Comparison of ENCODE assay signal across 24 cellular contexts in the genomic region with DNA sequence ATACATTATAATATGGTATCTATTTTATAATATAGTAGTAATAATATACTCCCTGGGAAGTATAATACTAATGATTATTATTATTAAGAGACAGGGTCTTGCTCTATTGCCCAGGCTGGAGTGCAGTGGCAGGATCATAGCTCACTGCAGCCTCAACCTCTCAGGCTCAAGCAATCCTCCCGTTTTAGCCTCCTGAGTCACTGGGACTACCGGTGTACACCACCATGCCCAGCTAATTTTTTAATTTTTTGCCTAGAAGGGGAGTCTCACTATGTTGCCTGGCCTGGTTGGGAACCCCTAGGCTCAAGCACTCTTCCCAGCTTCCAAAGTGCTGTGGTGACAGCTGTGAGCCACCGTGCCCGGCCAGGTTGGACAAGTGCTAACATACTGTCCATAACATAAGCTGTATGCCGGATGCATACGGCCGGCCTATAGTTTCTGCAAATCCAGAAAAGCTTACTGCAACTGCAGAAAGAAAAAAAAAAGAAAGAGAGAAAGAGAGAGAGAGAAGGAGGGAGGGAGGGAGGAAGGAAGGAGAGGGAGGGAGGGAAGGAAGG.
DNase-seq lines count a peak whose midpoint lies in the region; ATAC-seq and TF ChIP-seq lines count a peak whose summit lies in the region.
"Had no signal": no experiment of that assay in that cellular context is flagged by ENCODE, and none has a peak within 500 bp of the region (broad histone marks: within the 10 kb centered on the region; RNA-seq: fewer than 3 reads in every experiment).

No MANE protein-coding gene starts in this region.

- no peak overlapping the region for H2AFZ ChIP-seq in MM.1S (ENCODE audit: low read length)
- no peak overlapping the region for H2AFZ ChIP-seq in PC-3 (ENCODE audit: low read length)
- H2AFZ ChIP-seq: GM23338 had no signal

- CTCF ChIA-PET in activated CD8-positive, alpha-beta T cell treated with anti-CD3 and anti-CD28 coated beads for 36 hours (lab: Charles Lee), result no interaction called here
- CTCF ChIA-PET in activated CD8-positive, alpha-beta T cell treated with anti-CD3 and anti-CD28 coated beads, Interleukin-2, amount 10 ng/mL, durations not matched to agents 7 days and 5 days (lab: Charles Lee), result no interaction called here
- CTCF ChIA-PET in PC-3 (lab: Charles Lee), result no interaction called here

- H3K79me2 ChIP-seq in MM.1S (ENCODE audit: low read length) (no peaks in the 10 kb centered on the region), PC-3 (ENCODE audit: low read length) (no peaks in the 10 kb centered on the region)

- H3K27ac Mint-ChIP-seq in activated CD8-positive, alpha-beta T cell treated with anti-CD3 and anti-CD28 coated beads for 36 hours, result no peak overlapping the region
- no peak overlapping the region for H3K27ac Mint-ChIP-seq in activated CD8-positive, alpha-beta T cell treated with anti-CD3 and anti-CD28 coated beads, Interleukin-2, amount 10 ng/mL, durations not matched to agents 7 days and 5 days
- H3K27ac Mint-ChIP-seq in CD14-positive monocyte, result peak overlapping the region in 1 of 7 donors; percentile 66
- H3K27ac Mint-ChIP-seq: CD4-positive, alpha-beta T cell; GM23338; H9 had no signal

- in situ Hi-C loops in KBM-7 (cut with MboI; ENCODE audit: low pct_unique_long_range_greater_than_20kb, low sequenced_read_pairs), result no loop called here

- POLR2A ChIA-PET in activated CD8-positive, alpha-beta T cell treated with anti-CD3 and anti-CD28 coated beads for 36 hours (lab: Charles Lee), result no interaction called here
- POLR2A ChIA-PET in activated CD8-positive, alpha-beta T cell treated with anti-CD3 and anti-CD28 coated beads, Interleukin-2, amount 10 ng/mL, durations not matched to agents 7 days and 5 days (lab: Charles Lee), result no interaction called here
- POLR2A ChIA-PET in PC-3 (lab: Charles Lee; ENCODE audit: unreplicated experiment), result no interaction called here

- BruUV-seq in PC-3 (replicated peaks; lab: Mats Ljungman, UMichigan), result no TSS peak

- peak; percentile 39 for ATAC-seq in activated CD8-positive, alpha-beta T cell treated with anti-CD3 and anti-CD28 coated beads for 36 hours
- no peak for ATAC-seq in activated CD8-positive, alpha-beta T cell treated with anti-CD3 and anti-CD28 coated beads, Interleukin-2, amount 10 ng/mL, durations not matched to agents 7 days and 5 days
- no peak for ATAC-seq in PC-3
- ATAC-seq: GM23338 had no signal

- DNase-seq in activated CD8-positive, alpha-beta T cell treated with anti-CD3 and anti-CD28 coated beads for 36 hours, result peak; percentile 22
- DNase-seq in activated CD8-positive, alpha-beta T cell treated with anti-CD3 and anti-CD28 coated beads, Interleukin-2, amount 10 ng/mL, durations not matched to agents 7 days and 5 days, result no peak
- peak; percentile 3 for DNase-seq in CD14-positive monocyte (ENCODE audit: low spot score)
- DNase-seq in KBM-7, result peak; percentile 45
- peak; percentile 21 for DNase-seq in left kidney (ENCODE audit: low read depth, low spot score)
- no peak for DNase-seq in MM.1S
- DNase-seq in PC-3, result no peak
- DNase-seq: CD4-positive, alpha-beta T cell; DMS53; H9; NCI-H1048; NCI-H1436; NCI-H187; NCI-H2081 treated with DMSO at 0.1 percent for 48 hours; NCI-H2171; NCI-H226; NCI-H510A; NCI-H69; Peyer's patch; SIG-M5 had no signal

- H3K27ac ChIP-seq in MM.1S (ENCODE audit: low read length) (no peak overlapping the region), PC-3 (ENCODE audit: low read length) (no peak overlapping the region)
- H3K27ac ChIP-seq: BLaER1, KMS-11, Peyer's patch, SK-N-MC had no signal

- no peaks in the 10 kb centered on the region for H3K9me3 ChIP-seq in MM.1S (replicated peaks; ENCODE audit: insufficient read depth, low read length)
- H3K9me3 ChIP-seq in PC-3 (ENCODE audit: low read length), result no peaks in the 10 kb centered on the region
- H3K9me3 ChIP-seq: Peyer's patch had no signal

- intact Hi-C loops in activated CD8-positive, alpha-beta T cell treated with anti-CD3 and anti-CD28 coated beads for 36 hours (cut with micrococcal nuclease), result no loop called here
- intact Hi-C loops in CD14-positive monocyte (cut with micrococcal nuclease) (no loop called here), PC-3 (cut with micrococcal nuclease) (no loop called here)

- H3K9ac ChIP-seq in MM.1S (ENCODE audit: low read length) (no peak overlapping the region), PC-3 (ENCODE audit: low read length) (no peak overlapping the region)
- H3K9ac ChIP-seq: BLaER1, KMS-11 had no signal

- H3F3A ChIP-seq in MM.1S (ENCODE audit: insufficient read depth, low read length) (no peaks in the 10 kb centered on the region), PC-3 (ENCODE audit: low read length, unreplicated experiment) (no peaks in the 10 kb centered on the region)

- no peaks in the 10 kb centered on the region for H4K20me1 ChIP-seq in MM.1S (ENCODE audit: insufficient read depth, low read length)
- H4K20me1 ChIP-seq in PC-3 (ENCODE audit: low read length), result no peaks in the 10 kb centered on the region
- H4K20me1 ChIP-seq: BLaER1 had no signal

- H3K9me2 ChIP-seq in MM.1S (replicated peaks; ENCODE audit: insufficient read depth, low read length) (no peaks in the 10 kb centered on the region), PC-3 (replicated peaks; ENCODE audit: low read length) (no peaks in the 10 kb centered on the region)

- H3K4me1 ChIP-seq in MM.1S (ENCODE audit: low read length) (no peaks in the 10 kb centered on the region), PC-3 (ENCODE audit: insufficient read depth, low read length) (no peaks in the 10 kb centered on the region)
- H3K4me1 ChIP-seq: BLaER1, Peyer's patch had no signal

- no peaks in the 10 kb centered on the region for H3K9me3 Mint-ChIP-seq in activated CD8-positive, alpha-beta T cell treated with anti-CD3 and anti-CD28 coated beads for 36 hours
- peaks cover 2% of the 10 kb centered on the region for H3K9me3 Mint-ChIP-seq in activated CD8-positive, alpha-beta T cell treated with anti-CD3 and anti-CD28 coated beads, Interleukin-2, amount 10 ng/mL, durations not matched to agents 7 days and 5 days (ENCODE audit: insufficient read depth)
- H3K9me3 Mint-ChIP-seq in CD14-positive monocyte, result peaks cover 15 to 55% (median 25%) of the 10 kb centered on the region in 7 donors
- H3K9me3 Mint-ChIP-seq: H9 had no signal

- TF ChIP-seq CTCF in activated CD8-positive, alpha-beta T cell treated with anti-CD3 and anti-CD28 coated beads for 36 hours (IDR thresholded peaks at IDR 0.05), result no peak
- TF ChIP-seq CTCF in CD14-positive monocyte (IDR thresholded peaks at IDR 0.05) (no peak), MM.1S (IDR thresholded peaks at IDR 0.05; ENCODE audit: low read length) (no peak), PC-3 (conservative IDR thresholded peaks at IDR 0.05; ENCODE audit: low read depth, low read length) (no peak)

- H3K27me3 ChIP-seq in MM.1S (replicated peaks; ENCODE audit: insufficient read depth, low read length) (no peaks in the 10 kb centered on the region; the same call in 1 of the 2 replicates), PC-3 (ENCODE audit: low read length) (peaks cover 21% of the 10 kb centered on the region)
- H3K27me3 ChIP-seq: BLaER1, Peyer's patch had no signal

- no peaks in the 10 kb centered on the region for H3K36me3 Mint-ChIP-seq in activated CD8-positive, alpha-beta T cell treated with anti-CD3 and anti-CD28 coated beads for 36 hours (ENCODE audit: low read depth)
- H3K36me3 Mint-ChIP-seq in activated CD8-positive, alpha-beta T cell treated with anti-CD3 and anti-CD28 coated beads, Interleukin-2, amount 10 ng/mL, durations not matched to agents 7 days and 5 days (ENCODE audit: low read depth), result no peaks in the 10 kb centered on the region
- H3K36me3 Mint-ChIP-seq in CD14-positive monocyte, result no peaks in the 10 kb centered on the region

- peaks cover 3% of the 10 kb centered on the region for H3K27me3 Mint-ChIP-seq in activated CD8-positive, alpha-beta T cell treated with anti-CD3 and anti-CD28 coated beads for 36 hours
- no peaks in the 10 kb centered on the region for H3K27me3 Mint-ChIP-seq in activated CD8-positive, alpha-beta T cell treated with anti-CD3 and anti-CD28 coated beads, Interleukin-2, amount 10 ng/mL, durations not matched to agents 7 days and 5 days (ENCODE audit: low read depth)
- H3K27me3 Mint-ChIP-seq in CD14-positive monocyte (ENCODE audit: low read depth in 3 of 3), result peaks cover 0 to 2% (median 0%) of the 10 kb centered on the region in 3 donors
- H3K27me3 Mint-ChIP-seq: CD4-positive, alpha-beta T cell had no signal

- no peak overlapping the region for H3K4me3 Mint-ChIP-seq in activated CD8-positive, alpha-beta T cell treated with anti-CD3 and anti-CD28 coated beads for 36 hours
- no peak overlapping the region for H3K4me3 Mint-ChIP-seq in activated CD8-positive, alpha-beta T cell treated with anti-CD3 and anti-CD28 coated beads, Interleukin-2, amount 10 ng/mL, durations not matched to agents 7 days and 5 days
- H3K4me3 Mint-ChIP-seq in CD14-positive monocyte, result no peak overlapping the region
- H3K4me3 Mint-ChIP-seq: CD4-positive, alpha-beta T cell; GM23338; H9 had no signal

- H3K4me3 ChIP-seq in MM.1S (ENCODE audit: low read length) (no peak overlapping the region), PC-3 (ENCODE audit: low read length) (no peak overlapping the region)
- H3K4me3 ChIP-seq: BLaER1, GM23338, Peyer's patch, SK-N-MC had no signal

- H3K36me3 ChIP-seq in MM.1S (replicated peaks; ENCODE audit: insufficient read depth, low read length) (no peaks in the 10 kb centered on the region), PC-3 (ENCODE audit: low read depth, low read length) (no peaks in the 10 kb centered on the region)
- H3K36me3 ChIP-seq: BLaER1, Peyer's patch had no signal

- no peaks in the 10 kb centered on the region for H3K4me1 Mint-ChIP-seq in activated CD8-positive, alpha-beta T cell treated with anti-CD3 and anti-CD28 coated beads for 36 hours (ENCODE audit: low read depth)
- H3K4me1 Mint-ChIP-seq in activated CD8-positive, alpha-beta T cell treated with anti-CD3 and anti-CD28 coated beads, Interleukin-2, amount 10 ng/mL, durations not matched to agents 7 days and 5 days (ENCODE audit: low read depth), result no peaks in the 10 kb centered on the region
- H3K4me1 Mint-ChIP-seq in CD14-positive monocyte, result no peaks in the 10 kb centered on the region
- H3K4me1 Mint-ChIP-seq: GM23338 had no signal

- H3K4me2 ChIP-seq in MM.1S (ENCODE audit: low read depth, low read length), result no peak overlapping the region
- H3K4me2 ChIP-seq in PC-3 (ENCODE audit: low read length), result no peak overlapping the region
- H3K4me2 ChIP-seq: BLaER1, GM23338, KMS-11 had no signal

Comparison
In these comparisons a context has a peak if more than half of its experiments do, and no peak if none do; other contexts are left out.
1. DNase-seq: peak in activated CD8-positive, alpha-beta T cell treated with anti-CD3 and anti-CD28 coated beads for 36 hours (single experiment), CD14-positive monocyte (single experiment), KBM-7 (single experiment) and left kidney (single experiment); none in activated CD8-positive, alpha-beta T cell treated with anti-CD3 and anti-CD28 coated beads, Interleukin-2, amount 10 ng/mL, durations not matched to agents 7 days and 5 days (single experiment), MM.1S (single experiment) and PC-3 (single experiment).